In genomic region chr20:43665466-43666176, GRCh38 we compare ENCODE assay signal across 12 cellular contexts. TPM values are rescaled to one million over a fixed set of nuclear protein-coding genes. Genes with fewer than 3 reads are reported as not detected.
DNase-seq lines count a peak whose midpoint lies in the region; ATAC-seq, FAIRE-seq and TF ChIP-seq lines count a peak whose summit lies in the region.
"Had no signal": no experiment of that assay in that cellular context is flagged by ENCODE, and none has a peak within 500 bp of the region (broad histone marks: within the 10 kb centered on the region; RNA-seq: fewer than 3 reads in every experiment).

No MANE protein-coding gene starts in this region.

- POLR2A ChIA-PET in activated CD4-positive, alpha-beta T cell treated with anti-CD3 and anti-CD28 coated beads for 36 hours (lab: Charles Lee) = interaction anchor here (0.6 kb wide), 1 partner anchor 91 kb away, joined by 4 read pairs; no protein-coding TSS in a partner anchor
- POLR2A ChIA-PET in K562 (lab: Yijun Ruan, JAX) = interaction anchor here (0.6 kb wide), 1 partner anchor 424 kb away, joined by 3 read pairs; no protein-coding TSS in a partner anchor

- H3K36me3 Mint-ChIP-seq in activated CD4-positive, alpha-beta T cell treated with anti-CD3 and anti-CD28 coated beads, Interleukin-2, amount 10 ng/mL, durations not matched to agents 24 days and 14 days (ENCODE audit: low read depth) = peaks cover 3% of the 10 kb centered on the region
- peaks cover 15% of the 10 kb centered on the region for H3K36me3 Mint-ChIP-seq in activated CD4-positive, alpha-beta T cell treated with anti-CD3 and anti-CD28 coated beads for 36 hours (ENCODE audit: low read depth)
- H3K36me3 Mint-ChIP-seq in neural progenitor cell = peaks cover 2% of the 10 kb centered on the region

- TF ChIP-seq EP300 in K562 (IDR thresholded peaks at IDR 0.05; ENCODE audit: low read length) = no peak

- CTCF ChIA-PET in activated CD4-positive, alpha-beta T cell treated with anti-CD3 and anti-CD28 coated beads for 36 hours (lab: Charles Lee) = interaction anchor here (0.7 kb wide), 2 partner anchors 39 to 76 kb away, joined by 3 read pairs; no protein-coding TSS in a partner anchor
- CTCF ChIA-PET in K562 (lab: Yijun Ruan, JAX; ENCODE audit: low intra/inter-chr PET ratio) = no interaction called here

- peaks cover 5% of the 10 kb centered on the region for H3K27me3 Mint-ChIP-seq in activated CD4-positive, alpha-beta T cell treated with anti-CD3 and anti-CD28 coated beads, Interleukin-2, amount 10 ng/mL, durations not matched to agents 24 days and 14 days
- peaks cover 11% of the 10 kb centered on the region for H3K27me3 Mint-ChIP-seq in activated CD4-positive, alpha-beta T cell treated with anti-CD3 and anti-CD28 coated beads for 36 hours
- H3K27me3 Mint-ChIP-seq in neural progenitor cell (ENCODE audit: insufficient read depth, low read depth) = peaks cover 2% of the 10 kb centered on the region

- H3K27ac ChIP-seq in K562 (ENCODE audit: extremely low read depth, low read depth, low read length) (no peak overlapping the region), neural progenitor cell (no peak overlapping the region)
- H3K27ac ChIP-seq: testis had no signal

- no TSS peak for BruUV-seq in K562 (replicated peaks; lab: Mats Ljungman, UMichigan)

- no peaks in the 10 kb centered on the region for H3K9me3 Mint-ChIP-seq in activated CD4-positive, alpha-beta T cell treated with anti-CD3 and anti-CD28 coated beads, Interleukin-2, amount 10 ng/mL, durations not matched to agents 24 days and 14 days
- no peaks in the 10 kb centered on the region for H3K9me3 Mint-ChIP-seq in activated CD4-positive, alpha-beta T cell treated with anti-CD3 and anti-CD28 coated beads for 36 hours (ENCODE audit: low read depth)
- H3K9me3 Mint-ChIP-seq in neural progenitor cell = no peaks in the 10 kb centered on the region

- intact Hi-C loops in activated CD4-positive, alpha-beta T cell treated with anti-CD3 and anti-CD28 coated beads, Interleukin-2, amount 10 ng/mL, durations not matched to agents 24 days and 14 days (cut with micrococcal nuclease) = loop anchor here (2.0 kb wide), 1 partner anchor 75 kb away; the partner anchor contains the start of gene IFT52
- intact Hi-C loops in activated CD4-positive, alpha-beta T cell treated with anti-CD3 and anti-CD28 coated beads for 36 hours (cut with DNase I, micrococcal nuclease) = loop anchor here in 1 of 2 experiments (2.0 kb wide), 1 partner anchor 75 kb away; the partner anchor contains the start of gene IFT52
- intact Hi-C loops in K562 (cut with micrococcal nuclease) = no loop called here
- intact Hi-C loops in head of caudate nucleus (cut with DNase I) = no loop called here

- H2AFZ ChIP-seq in K562 (ENCODE audit: low read depth, low read length) (no peak overlapping the region), neural progenitor cell (replicated peaks) (no peak overlapping the region)

- H3K79me2 ChIP-seq in K562 (ENCODE audit: control insufficient read depth, insufficient read depth, low read length) (peaks cover 35% of the 10 kb centered on the region), neural progenitor cell (ENCODE audit: low read depth) (peaks cover 35% of the 10 kb centered on the region)

- H3K9me1 ChIP-seq in K562 (ENCODE audit: control insufficient read depth, insufficient read depth, low read length) = no peaks in the 10 kb centered on the region

- H4K20me1 ChIP-seq in K562 (replicated peaks; ENCODE audit: control insufficient read depth, insufficient read depth, low read length) = peaks cover 11% of the 10 kb centered on the region; the same call in 1 of the 2 replicates
- H4K20me1 ChIP-seq in neural progenitor cell (ENCODE audit: low read depth) = no peaks in the 10 kb centered on the region

- no peak for TF ChIP-seq CTCF in K562 (IDR thresholded peaks at IDR 0.05 in 2 of 3, conservative IDR thresholded peaks at IDR 0.05 in 1 of 3; ENCODE audit: insufficient read depth in 2 of 3, low read depth in 1 of 3, low read length in 3 of 3)
- TF ChIP-seq CTCF in neural progenitor cell (IDR thresholded peaks at IDR 0.05) = no peak

- no peak for TF ChIP-seq RAD21 in K562 (CRISPR knock-in tag; conservative IDR thresholded peaks at IDR 0.05 in 1 of 2, IDR thresholded peaks at IDR 0.05 in 1 of 2)

- H3K4me1 Mint-ChIP-seq in activated CD4-positive, alpha-beta T cell treated with anti-CD3 and anti-CD28 coated beads, Interleukin-2, amount 10 ng/mL, durations not matched to agents 24 days and 14 days = peaks cover 12% of the 10 kb centered on the region
- H3K4me1 Mint-ChIP-seq in activated CD4-positive, alpha-beta T cell treated with anti-CD3 and anti-CD28 coated beads for 36 hours = peaks cover 2% of the 10 kb centered on the region
- peaks cover 2% of the 10 kb centered on the region for H3K4me1 Mint-ChIP-seq in neural progenitor cell

- no peak for TF ChIP-seq POLR2A in K562 (conservative IDR thresholded peaks at IDR 0.05)

- H3K9ac ChIP-seq in K562 (ENCODE audit: insufficient read depth in 1 of 2, low read depth in 2 of 2, low read length in 2 of 2) (no peak overlapping the region; a peak in 1 of 4 replicates), neural progenitor cell (no peak overlapping the region)

- H3K9me3 ChIP-seq in K562 (replicated peaks; ENCODE audit: control insufficient read depth, insufficient read depth, low read depth, low read length) (no peaks in the 10 kb centered on the region), neural progenitor cell (ENCODE audit: low read depth) (no peaks in the 10 kb centered on the region)
- H3K9me3 ChIP-seq: testis had no signal

- H3K27me3 ChIP-seq in K562 (ENCODE audit: control insufficient read depth in 2 of 2, insufficient read depth in 2 of 2, low read length in 2 of 2) = no peaks in the 10 kb centered on the region
- peaks cover 23% of the 10 kb centered on the region for H3K27me3 ChIP-seq in neural progenitor cell
- H3K27me3 ChIP-seq: testis had no signal

- H3K27ac Mint-ChIP-seq in activated CD4-positive, alpha-beta T cell treated with anti-CD3 and anti-CD28 coated beads, Interleukin-2, amount 10 ng/mL, durations not matched to agents 24 days and 14 days = peak overlapping the region; percentile 3
- H3K27ac Mint-ChIP-seq in activated CD4-positive, alpha-beta T cell treated with anti-CD3 and anti-CD28 coated beads for 36 hours = no peak overlapping the region
- no peak overlapping the region for H3K27ac Mint-ChIP-seq in neural progenitor cell

- H3K4me3 Mint-ChIP-seq in activated CD4-positive, alpha-beta T cell treated with anti-CD3 and anti-CD28 coated beads, Interleukin-2, amount 10 ng/mL, durations not matched to agents 24 days and 14 days = peak overlapping the region; percentile 71
- H3K4me3 Mint-ChIP-seq in activated CD4-positive, alpha-beta T cell treated with anti-CD3 and anti-CD28 coated beads for 36 hours = no peak overlapping the region
- peak overlapping the region; percentile 49 for H3K4me3 Mint-ChIP-seq in neural progenitor cell

- no peaks in the 10 kb centered on the region for H3F3A ChIP-seq in neural progenitor cell (ENCODE audit: low read depth)

- H3K4me1 ChIP-seq in K562 (replicated peaks in 1 of 2; ENCODE audit: control insufficient read depth in 2 of 2, insufficient read depth in 2 of 2, low read length in 2 of 2) (peaks cover 18 to 35% of the 10 kb centered on the region in 2 experiments), neural progenitor cell (no peaks in the 10 kb centered on the region)

- 57% methylated on average over 5 of the region's 6 CpGs for WGBS in K562 (ENCODE audit: insufficient coverage, low coverage, missing lambda C conversion rate)

- H3K4me2 ChIP-seq in K562 (ENCODE audit: insufficient read depth, low read length) (no peak overlapping the region), neural progenitor cell (no peak overlapping the region)

- H3K4me3 ChIP-seq in K562 = no peak overlapping the region
- no peak overlapping the region for H3K4me3 ChIP-seq in neural progenitor cell

- FAIRE-seq in K562 (lab: Jason Lieb, UNC) = peak; percentile 19

- no peak for ATAC-seq in activated CD4-positive, alpha-beta T cell treated with anti-CD3 and anti-CD28 coated beads for 36 hours
- ATAC-seq in K562 (no peak), GM21576 (IDR thresholded peaks at IDR 0.05; ENCODE audit: unreplicated experiment) (no peak)

- no peak for DNase-seq in activated CD4-positive, alpha-beta T cell treated with anti-CD3 and anti-CD28 coated beads, Interleukin-2, amount 10 ng/mL, durations not matched to agents 24 days and 14 days
- no peak for DNase-seq in activated CD4-positive, alpha-beta T cell treated with anti-CD3 and anti-CD28 coated beads for 36 hours
- DNase-seq in NAMALWA (ENCODE audit: low spot score) = peak; percentile 11
- DNase-seq in K562 (ENCODE audit: extremely low read depth in 1 of 4, low spot score in 3 of 4) = no peak
- no peak for DNase-seq in neural progenitor cell (ENCODE audit: low spot score)
- no peak for DNase-seq in head of caudate nucleus
- DNase-seq in GDM1 (lab: John Stamatoyannopoulos, UW) = no peak
- DNase-seq: cortex of kidney, NCI-H1417, NCI-H510A, testis had no signal

- in situ Hi-C loops in K562 (cut with MboI) = no loop called here

- H3K36me3 ChIP-seq in K562 (ENCODE audit: control insufficient read depth, insufficient read depth, low read length) = peaks cover 19% of the 10 kb centered on the region; the same call in 2 of the 3 replicates
- no peaks in the 10 kb centered on the region for H3K36me3 ChIP-seq in neural progenitor cell

RNA-seq across cellular contexts. Expression of gene MYBL2, which starts 1.3 kb away (rescaled TPM):
- total RNA-seq in activated CD4-positive, alpha-beta T cell treated with anti-CD3 and anti-CD28 coated beads, Interleukin-2, amount 10 ng/mL, durations not matched to agents 24 days and 14 days = 108 and 110 TPM in 2 replicates
- total RNA-seq in activated CD4-positive, alpha-beta T cell treated with anti-CD3 and anti-CD28 coated beads for 36 hours = 100 to 1,000 TPM in 1 of 2 experiments, 10 to 100 TPM in 1; 99.8 to 113 TPM
- 25.5 and 54.2 TPM in 2 replicates for total RNA-seq in K562 (2011; cell fraction: chromatin; rRNA removed; ENCODE audit: low replicate concordance)
- 28.0 and 31.8 TPM in 2 replicates for total RNA-seq in K562 (2011; cell fraction: nucleolus; rRNA removed)
- total RNA-seq in K562 (2011; cell fraction: nucleoplasm; rRNA removed) = 22.6 and 26.3 TPM in 2 replicates
- total RNA-seq in K562 (2014; rRNA removed) = 111 and 154 TPM in 2 replicates
- 26.2 and 31.1 TPM in 2 replicates for total RNA-seq in K562 (2014; rRNA removed; fragmentation: Illumina TruSeq; extraction: Trizol)
- total RNA-seq in K562 (2015; rRNA removed; fragmentation: Illumina TruSeq; extraction: Trizol) = 52.5 and 53.6 TPM in 2 replicates
- 161 and 169 TPM in 2 replicates for total RNA-seq in K562 (2021)
- polyA plus RNA-seq in K562 (2011; rRNA removed) = 27.6 and 33.8 TPM in 2 replicates
- polyA plus RNA-seq in K562 (2011; cell fraction: cytosol; rRNA removed) = 39.0 and 57.5 TPM in 2 replicates
- 29.2 and 49.4 TPM in 2 replicates for polyA plus RNA-seq in K562 (2011; cell fraction: nucleus; rRNA removed)
- polyA plus RNA-seq in K562 (2012) = 113 and 131 TPM in 2 replicates
- polyA plus RNA-seq in K562 (2014; fragmentation: Illumina TruSeq; extraction: Trizol) = 141 and 149 TPM in 2 replicates
- 1 to 10 TPM; 4.4 to 6.3 TPM for polyA plus RNA-seq in K562 (2014; fragmentation: Nextera tagmentation; extraction: Ambion mirVana)
- 62.1 and 80.2 TPM in 2 replicates for polyA plus RNA-seq in K562 (2014; rRNA removed)
- 27.8 and 34.3 TPM in 2 replicates for polyA minus RNA-seq in K562 (2011; rRNA and poly(A)+ RNA removed)
- polyA minus RNA-seq in K562 (2011; cell fraction: cytosol; rRNA and poly(A)+ RNA removed) = 57.3 and 64.6 TPM in 2 replicates
- 12.4 and 15.3 TPM in 2 replicates for polyA minus RNA-seq in K562 (2011; cell fraction: nucleus; rRNA and poly(A)+ RNA removed)
- 28.8 and 62.5 TPM in 2 replicates for total RNA-seq in neural progenitor cell (ENCODE audit: low replicate concordance)
